Comparison of ENCODE assay signal across 11 cellular contexts in genomic region chr2:86087936-86088850, GRCh38. TPM values are rescaled to one million over a fixed set of nuclear protein-coding genes. Genes with fewer than 3 reads are reported as not detected.
DNase-seq lines count a peak whose midpoint lies in the region; ATAC-seq and TF ChIP-seq lines count a peak whose summit lies in the region.
"Had no signal": no experiment of that assay in that cellular context is flagged by ENCODE, and none has a peak within 500 bp of the region (broad histone marks: within the 10 kb centered on the region; RNA-seq: fewer than 3 reads in every experiment).

No MANE protein-coding gene starts in this region.

- no TSS peak for BruUV-seq in PC-3 (replicated peaks; lab: Mats Ljungman, UMichigan)

- H3K4me2 ChIP-seq in PC-3 (ENCODE audit: low read length), result no peak overlapping the region

- H2AFZ ChIP-seq in PC-3 (ENCODE audit: low read length), result no peak overlapping the region

- no peaks in the 10 kb centered on the region for H3K9me2 ChIP-seq in PC-3 (replicated peaks; ENCODE audit: low read length)

- H3K9me3 ChIP-seq in PC-3 (ENCODE audit: low read length), result no peaks in the 10 kb centered on the region

- peaks cover 6% of the 10 kb centered on the region; the same call in 1 of the 2 replicates for H3K79me2 ChIP-seq in PC-3 (ENCODE audit: low read length)

- H3K4me1 ChIP-seq in PC-3 (ENCODE audit: insufficient read depth, low read length), result no peaks in the 10 kb centered on the region

- TF ChIP-seq CTCF in PC-3 (conservative IDR thresholded peaks at IDR 0.05; ENCODE audit: low read depth, low read length) (peak; percentile 61), foreskin fibroblast (IDR thresholded peaks at IDR 0.05; ENCODE audit: low read depth, low read length) (peak; percentile 43)

- CTCF ChIA-PET in PC-3 (lab: Charles Lee), result no interaction called here

- POLR2A ChIA-PET in PC-3 (lab: Charles Lee; ENCODE audit: unreplicated experiment), result no interaction called here

- peak; percentile 53 for DNase-seq in 8988T
- DNase-seq in ELF-1 (ENCODE audit: low read depth, low spot score), result peak; percentile 23
- DNase-seq in PC-3, result no peak
- DNase-seq in foreskin fibroblast, result no peak
- DNase-seq in NCI-H2107 treated with DMSO at 0.1 percent for 48 hours (lab: John Stamatoyannopoulos, UW; ENCODE audit: unreplicated experiment), result no peak
- no peak for DNase-seq in DMS 273 (lab: John Stamatoyannopoulos, UW; ENCODE audit: unreplicated experiment)
- DNase-seq in effector CD4-positive, alpha-beta T cell, result no peak
- DNase-seq: NCI-H1092, substantia nigra, T1000 had no signal

- no peak overlapping the region for H3K9ac ChIP-seq in PC-3 (ENCODE audit: low read length)

- ATAC-seq in PC-3 (no peak), HG03457 (IDR thresholded peaks at IDR 0.05; ENCODE audit: unreplicated experiment) (no peak)

- no peak overlapping the region for H3K4me3 ChIP-seq in PC-3 (ENCODE audit: low read length)
- no peak overlapping the region for H3K4me3 ChIP-seq in foreskin fibroblast (ENCODE audit: low read depth in 1 of 2, low read length in 2 of 2)

- intact Hi-C loops in PC-3 (cut with micrococcal nuclease), result no loop called here

- H3K27ac ChIP-seq in PC-3 (ENCODE audit: low read length), result no peak overlapping the region

- no peaks in the 10 kb centered on the region for H4K20me1 ChIP-seq in PC-3 (ENCODE audit: low read length)

- H3F3A ChIP-seq in PC-3 (ENCODE audit: low read length, unreplicated experiment), result no peaks in the 10 kb centered on the region

- H3K27me3 ChIP-seq in PC-3 (ENCODE audit: low read length), result no peaks in the 10 kb centered on the region

- peaks cover 43% of the 10 kb centered on the region for H3K36me3 ChIP-seq in PC-3 (ENCODE audit: low read depth, low read length)

RNA-seq across cellular contexts. Expression of gene POLR1A, which starts 17.5 kb away (rescaled TPM):
- 25.1 and 36.5 TPM in 2 replicates for total RNA-seq in PC-3 (2014; rRNA removed)

RNA-seq across cellular contexts. Expression of gene PTCD3, which starts 17.8 kb away (rescaled TPM):
- 75.6 and 94.7 TPM in 2 replicates for total RNA-seq in PC-3 (2014; rRNA removed)

Comparison
In these comparisons a context has a peak if more than half of its experiments do, and no peak if none do; other contexts are left out.
1. DNase-seq: peak in 8988T (single experiment) and ELF-1 (single experiment); none in PC-3 (single experiment), foreskin fibroblast (0 of 2), NCI-H2107 treated with DMSO at 0.1 percent for 48 hours (single experiment), DMS 273 (single experiment) and effector CD4-positive, alpha-beta T cell (single experiment).